ENCODE assay signal across 32 cellular contexts in the genomic region with DNA sequence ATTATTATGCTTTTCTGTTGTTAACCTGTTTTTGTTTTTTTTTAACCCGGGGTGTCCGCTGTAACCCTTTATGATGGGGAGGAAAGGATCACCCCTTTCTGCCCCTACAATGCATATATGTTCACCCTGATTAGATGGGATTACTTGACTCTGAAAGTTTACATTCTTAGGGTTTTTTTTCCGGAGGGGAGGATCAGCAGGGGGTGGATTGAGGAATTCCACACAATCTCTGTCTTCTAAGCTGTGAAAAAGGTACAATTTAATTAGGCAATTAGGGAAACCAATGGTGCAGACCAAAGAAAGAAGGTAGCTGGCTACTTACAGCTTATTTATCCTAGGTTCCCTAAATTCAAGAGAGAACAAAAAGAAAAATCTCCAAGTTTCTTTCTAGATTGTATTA.
"Had no signal": no experiment of that assay in that cellular context is flagged by ENCODE, and none has a peak within 500 bp of the region (broad histone marks: within the 10 kb centered on the region; RNA-seq: fewer than 3 reads in every experiment).

No MANE protein-coding gene starts in this region.

- H3K9me3 ChIP-seq: gastrocnemius medialis, psoas muscle, right atrium auricular region, upper lobe of left lung, vagina had no signal

- H3K79me2 ChIP-seq: parathyroid adenoma had no signal

- H3K4me3 ChIP-seq: gastrocnemius medialis, psoas muscle, right atrium auricular region, smooth muscle cell, upper lobe of left lung, vagina had no signal

- H3K27me3 ChIP-seq: gastrocnemius medialis, right atrium auricular region, upper lobe of left lung, vagina had no signal

- H3K27ac ChIP-seq: gastrocnemius medialis, parathyroid adenoma, psoas muscle, right atrium auricular region, upper lobe of left lung, vagina had no signal

- H3K27ac Mint-ChIP-seq: activated CD4-positive, alpha-beta memory T cell treated with anti-CD3 and anti-CD28 coated beads, Interleukin-2, amount 10 ng/mL, durations not matched to agents 7 days and 5 days; activated CD4-positive, alpha-beta T cell treated with anti-CD3 and anti-CD28 coated beads, Interleukin-2, amount 10 ng/mL, durations not matched to agents 7 days and 5 days; activated CD8-positive, alpha-beta memory T cell treated with anti-CD3 and anti-CD28 coated beads, Interleukin-2, amount 10 ng/mL, durations not matched to agents 7 days and 5 days; activated naive CD8-positive, alpha-beta T cell; activated T-helper 2 cell treated with anti-CD3 and anti-CD28 coated beads, Interferon-gamma antibody, Interleukin-2, Interleukin-4, amounts not matched to agents 10 μg/mL and 5 μg/mL and 100 μg/mL, durations not matched to agents 14 hours and 24 hours and 36 hours; stimulated activated memory B cell treated with anti-CD40 and anti-IgM and Interleukin-4, amounts not matched to agents 10 μg/mL and 1 μg/mL and 100 μg/mL, for 72 hours; T-helper 1 cell treated with Interleukin-12 subunit alpha and Interleukin-12 subunit beta and Interleukin-4 antibody, amounts not matched to agents 30 μg/mL and 1 μg/mL, for 36 hours had no signal

- ATAC-seq: activated CD8-positive, alpha-beta memory T cell treated with anti-CD3 and anti-CD28 coated beads, Interleukin-2, amount 10 ng/mL, durations not matched to agents 7 days and 5 days; gastrocnemius medialis; left colon; naive thymus-derived CD4-positive, alpha-beta T cell; psoas muscle; stimulated activated memory B cell treated with anti-CD40 and anti-IgM and Interleukin-4, amounts not matched to agents 10 μg/mL and 1 μg/mL and 100 μg/mL, for 72 hours; stimulated activated naive CD8-positive, alpha-beta T cell treated with anti-CD3 and anti-CD28 coated beads, Interleukin-15, amount 100 ng/mL, for 72 hours had no signal

- H3K4me3 Mint-ChIP-seq: activated CD4-positive, alpha-beta memory T cell treated with anti-CD3 and anti-CD28 coated beads, Interleukin-2, amount 10 ng/mL, durations not matched to agents 7 days and 5 days; activated CD4-positive, alpha-beta T cell treated with anti-CD3 and anti-CD28 coated beads, Interleukin-2, amount 10 ng/mL, durations not matched to agents 7 days and 5 days; activated CD8-positive, alpha-beta memory T cell treated with anti-CD3 and anti-CD28 coated beads, Interleukin-2, amount 10 ng/mL, durations not matched to agents 7 days and 5 days; activated naive CD8-positive, alpha-beta T cell; naive thymus-derived CD4-positive, alpha-beta T cell; stimulated activated memory B cell treated with anti-CD40 and anti-IgM and Interleukin-4, amounts not matched to agents 10 μg/mL and 1 μg/mL and 100 μg/mL, for 72 hours; stimulated activated naive CD8-positive, alpha-beta T cell treated with anti-CD3 and anti-CD28 coated beads, Interleukin-15, amount 100 ng/mL, for 72 hours; T-helper 1 cell treated with Interleukin-12 subunit alpha and Interleukin-12 subunit beta and Interleukin-4 antibody, amounts not matched to agents 30 μg/mL and 1 μg/mL, for 36 hours had no signal

- DNase-seq: activated CD4-positive, alpha-beta memory T cell treated with anti-CD3 and anti-CD28 coated beads, Interleukin-2, amount 10 ng/mL, durations not matched to agents 7 days and 5 days; activated CD4-positive, alpha-beta T cell treated with anti-CD3 and anti-CD28 coated beads for 1 hour; activated CD4-positive, alpha-beta T cell treated with anti-CD3 and anti-CD28 coated beads, Interleukin-2, amount 10 ng/mL, durations not matched to agents 7 days and 5 days; activated CD8-positive, alpha-beta memory T cell treated with anti-CD3 and anti-CD28 coated beads, Interleukin-2, amount 10 ng/mL, durations not matched to agents 7 days and 5 days; activated T-cell treated with anti-CD3 and anti-CD28 coated beads, Interleukin-2, amount 50 U/mL, for 48 hours; anterior cingulate cortex; dermis blood vessel endothelial cell; effector memory CD4-positive, alpha-beta T cell; erythroblast; gastrocnemius medialis; glutamatergic neuron; kidney; left colon; midbrain; naive thymus-derived CD4-positive, alpha-beta T cell; occipital lobe; psoas muscle; stimulated activated CD4-positive, alpha-beta T cell treated with anti-CD3 and anti-CD28 coated beads, Interleukin-1b, Interleukin-23, amount 100 ng/mL, for 48 hours; stimulated activated CD4-positive, alpha-beta T cell treated with anti-CD3 and anti-CD28 coated beads, Interleukin-4, amount 100 ng/mL, for 4 hours; stimulated activated CD8-positive, alpha-beta memory T cell treated with anti-CD3 and anti-CD28 coated beads, Interleukin-4, amount 100 ng/mL, for 48 hours; stimulated activated naive CD8-positive, alpha-beta T cell treated with anti-CD3 and anti-CD28 coated beads, Interleukin-15, amount 100 ng/mL, for 72 hours; substantia nigra; T1000; upper lobe of left lung had no signal

- H2AFZ ChIP-seq: parathyroid adenoma had no signal

- H3K4me1 ChIP-seq: gastrocnemius medialis, parathyroid adenoma, psoas muscle, right atrium auricular region, upper lobe of left lung, vagina had no signal

- H3K4me2 ChIP-seq: smooth muscle cell had no signal

- H3K27me3 Mint-ChIP-seq: activated CD4-positive, alpha-beta memory T cell treated with anti-CD3 and anti-CD28 coated beads, Interleukin-2, amount 10 ng/mL, durations not matched to agents 7 days and 5 days; activated CD4-positive, alpha-beta T cell treated with anti-CD3 and anti-CD28 coated beads, Interleukin-2, amount 10 ng/mL, durations not matched to agents 7 days and 5 days; activated CD8-positive, alpha-beta memory T cell treated with anti-CD3 and anti-CD28 coated beads, Interleukin-2, amount 10 ng/mL, durations not matched to agents 7 days and 5 days; activated naive CD8-positive, alpha-beta T cell; naive thymus-derived CD4-positive, alpha-beta T cell; stimulated activated memory B cell treated with anti-CD40 and anti-IgM and Interleukin-4, amounts not matched to agents 10 μg/mL and 1 μg/mL and 100 μg/mL, for 72 hours; stimulated activated naive CD8-positive, alpha-beta T cell treated with anti-CD3 and anti-CD28 coated beads, Interleukin-15, amount 100 ng/mL, for 72 hours had no signal

- H3K9me3 Mint-ChIP-seq: activated CD4-positive, alpha-beta memory T cell treated with anti-CD3 and anti-CD28 coated beads, Interleukin-2, amount 10 ng/mL, durations not matched to agents 7 days and 5 days; activated CD4-positive, alpha-beta T cell treated with anti-CD3 and anti-CD28 coated beads, Interleukin-2, amount 10 ng/mL, durations not matched to agents 7 days and 5 days; activated T-helper 2 cell treated with anti-CD3 and anti-CD28 coated beads, Interferon-gamma antibody, Interleukin-2, Interleukin-4, amounts not matched to agents 10 μg/mL and 5 μg/mL and 100 μg/mL, durations not matched to agents 14 hours and 24 hours and 36 hours; naive thymus-derived CD4-positive, alpha-beta T cell; stimulated activated memory B cell treated with anti-CD40 and anti-IgM and Interleukin-4, amounts not matched to agents 10 μg/mL and 1 μg/mL and 100 μg/mL, for 72 hours; stimulated activated naive CD8-positive, alpha-beta T cell treated with anti-CD3 and anti-CD28 coated beads, Interleukin-15, amount 100 ng/mL, for 72 hours; T-helper 1 cell treated with Interleukin-12 subunit alpha and Interleukin-12 subunit beta and Interleukin-4 antibody, amounts not matched to agents 30 μg/mL and 1 μg/mL, for 36 hours had no signal
